ENCODE assay signal across 15 cellular contexts in genomic region chr9:25742241-25742640, GRCh38.
"Had no signal": no experiment of that assay in that cellular context is flagged by ENCODE, and none has a peak within 500 bp of the region (broad histone marks: within the 10 kb centered on the region; RNA-seq: fewer than 3 reads in every experiment).

No MANE protein-coding gene starts in this region.

- H3K27ac ChIP-seq: colonic mucosa, gastrocnemius medialis, prostate gland, sigmoid colon, tibial nerve, vagina had no signal

- DNase-seq: activated B cell treated with CpG ODN at 0.5 μM for 24 hours; activated CD4-positive, alpha-beta T cell treated with anti-CD3 and anti-CD28 coated beads, Interleukin-2, amount 10 ng/mL, durations not matched to agents 24 days and 14 days; activated CD8-positive, alpha-beta memory T cell treated with anti-CD3 and anti-CD28 coated beads for 24 hours; activated naive CD4-positive, alpha-beta T cell treated with anti-CD3 and anti-CD28 coated beads for 36 hours; colonic mucosa; effector CD4-positive, alpha-beta T cell; gastrocnemius medialis; naive thymus-derived CD8-positive, alpha-beta T cell; occipital lobe; sigmoid colon; stimulated activated CD4-positive, alpha-beta T cell treated with anti-CD3 and anti-CD28 coated beads, Interleukin-2, amount 100 ng/mL, for 24 hours; stimulated activated naive B cell treated with anti-CD40 and anti-IgM and Interleukin-4, amounts not matched to agents 10 μg/mL and 1 μg/mL and 100 μg/mL, for 72 hours had no signal

- H3K9me3 ChIP-seq: colonic mucosa, gastrocnemius medialis, prostate gland, sigmoid colon, tibial nerve, vagina had no signal

- H3K36me3 ChIP-seq: colonic mucosa, gastrocnemius medialis, prostate gland, sigmoid colon, tibial nerve, vagina had no signal

- H3K4me3 ChIP-seq: colonic mucosa, gastrocnemius medialis, prostate gland, sigmoid colon, tibial nerve, vagina had no signal

- H3K4me1 ChIP-seq: colonic mucosa, gastrocnemius medialis, prostate gland, sigmoid colon, tibial nerve, vagina had no signal

- H3K27me3 ChIP-seq: colonic mucosa, gastrocnemius medialis, sigmoid colon, tibial nerve, vagina had no signal

- ATAC-seq: gastrocnemius medialis; naive thymus-derived CD8-positive, alpha-beta T cell; stimulated activated naive B cell treated with anti-CD40 and anti-IgM and Interleukin-4, amounts not matched to agents 10 μg/mL and 1 μg/mL and 100 μg/mL, for 72 hours had no signal
